Comparison of ENCODE assay signal across 13 cellular contexts in the genomic region with DNA sequence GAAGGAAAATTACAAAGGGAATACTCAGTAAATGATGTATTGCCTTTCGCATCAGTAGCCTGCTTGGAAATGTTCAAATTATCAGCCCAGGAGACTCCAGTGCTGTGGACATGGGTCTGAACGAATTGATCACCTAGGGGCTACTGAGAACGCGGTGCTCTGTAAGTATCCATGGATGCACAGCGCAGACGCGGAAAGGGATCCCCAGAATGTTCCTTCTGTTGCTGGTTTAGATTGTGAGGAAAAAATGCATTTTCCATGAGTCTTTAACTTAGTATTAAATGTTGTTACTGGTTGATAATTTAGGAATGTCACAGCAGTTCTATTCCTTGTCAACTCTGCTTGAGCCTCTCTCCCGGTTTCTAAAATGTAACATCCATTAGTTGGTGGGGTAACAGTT.
DNase-seq lines count a peak whose midpoint lies in the region; ATAC-seq, FAIRE-seq and TF ChIP-seq lines count a peak whose summit lies in the region.
"Had no signal": no experiment of that assay in that cellular context is flagged by ENCODE, and none has a peak within 500 bp of the region (broad histone marks: within the 10 kb centered on the region; RNA-seq: fewer than 3 reads in every experiment).

No MANE protein-coding gene starts in this region.

- H3K4me3 ChIP-seq in pancreas, result no peak overlapping the region
- H3K4me3 ChIP-seq: A549 had no signal

- H3K27me3 ChIP-seq in pancreas, result peaks cover 0 to 8% (median 0%) of the 10 kb centered on the region in 4 donors

- intact Hi-C loops in pancreas (cut with DNase I), result no loop called here

- peaks cover 4% of the 10 kb centered on the region for H3K9me3 Mint-ChIP-seq in glutamatergic neuron (ENCODE audit: unreplicated experiment)
- no peaks in the 10 kb centered on the region for H3K9me3 Mint-ChIP-seq in activated naive CD4-positive, alpha-beta T cell treated with anti-CD3 and anti-CD28 coated beads, Interleukin-2, amount 50 U/mL, for 72 hours
- H3K9me3 Mint-ChIP-seq: CD4-positive, CD25-positive, alpha-beta regulatory T cell had no signal

- H3K4me1 Mint-ChIP-seq in glutamatergic neuron (ENCODE audit: low read depth, unreplicated experiment), result peaks cover 40% of the 10 kb centered on the region
- H3K4me1 Mint-ChIP-seq: CD4-positive, CD25-positive, alpha-beta regulatory T cell had no signal

- no peaks in the 10 kb centered on the region for H3K4me1 ChIP-seq in pancreas
- H3K4me1 ChIP-seq: A549 had no signal

- peaks cover 2% of the 10 kb centered on the region for H3K36me3 Mint-ChIP-seq in glutamatergic neuron (ENCODE audit: unreplicated experiment)
- H3K36me3 Mint-ChIP-seq in activated naive CD4-positive, alpha-beta T cell treated with anti-CD3 and anti-CD28 coated beads, Interleukin-2, amount 50 U/mL, for 72 hours, result no peaks in the 10 kb centered on the region
- H3K36me3 Mint-ChIP-seq: CD4-positive, CD25-positive, alpha-beta regulatory T cell had no signal

- ATAC-seq in activated naive CD4-positive, alpha-beta T cell treated with anti-CD3 and anti-CD28 coated beads, Interleukin-2, amount 50 U/mL, for 72 hours, result no peak
- no peak for ATAC-seq in pancreas
- ATAC-seq: HepG2 had no signal

- no peaks in the 10 kb centered on the region for H3K9me3 ChIP-seq in pancreas
- H3K9me3 ChIP-seq: A549 had no signal

- 75 to 78% methylated on average over 8 of the region's 8 CpGs for WGBS in pancreas, 2 donors

- H3K36me3 ChIP-seq in pancreas, result no peaks in the 10 kb centered on the region

- peaks cover 2% of the 10 kb centered on the region for H3K27me3 Mint-ChIP-seq in glutamatergic neuron (ENCODE audit: unreplicated experiment)

- no peak for TF ChIP-seq CTCF in glutamatergic neuron (IDR thresholded peaks at IDR 0.05; ENCODE audit: partially characterized antibody, unreplicated experiment)
- TF ChIP-seq CTCF in pancreas (IDR thresholded peaks at IDR 0.05), result no peak

- DNase-seq in caudate nucleus (lab: John Stamatoyannopoulos, UW), result peak in 10 of 61 donors; percentile 16 to 64 (median 45)
- DNase-seq in glutamatergic neuron, result no peak
- DNase-seq in activated naive CD4-positive, alpha-beta T cell treated with anti-CD3 and anti-CD28 coated beads, Interleukin-2, amount 50 U/mL, for 72 hours (ENCODE audit: low spot score in 2 of 2), result no peak
- DNase-seq in activated CD4-positive, alpha-beta T cell treated with anti-CD3 and anti-CD28 coated beads, Interleukin-2, amount 50 U/mL, for 4 hours, result no peak
- DNase-seq in pancreas, result no peak
- DNase-seq: CD4-positive, CD25-positive, alpha-beta regulatory T cell; HCEC 1CT; HFFc6 had no signal

- H3K27ac Mint-ChIP-seq in glutamatergic neuron (ENCODE audit: unreplicated experiment), result peak overlapping the region; percentile 94
- H3K27ac Mint-ChIP-seq in activated naive CD4-positive, alpha-beta T cell treated with anti-CD3 and anti-CD28 coated beads, Interleukin-2, amount 50 U/mL, for 72 hours, result no peak overlapping the region
- H3K27ac Mint-ChIP-seq: CD4-positive, CD25-positive, alpha-beta regulatory T cell; HFFc6 had no signal

- H3K27ac ChIP-seq in angular gyrus (ENCODE audit: low read depth, low read length) (peak overlapping the region; percentile 31), caudate nucleus (ENCODE audit: low read depth, low read length) (peak overlapping the region; percentile 48), temporal lobe (ENCODE audit: low read depth, low read length) (peak overlapping the region; percentile 33), pancreas (no peak overlapping the region)
- H3K27ac ChIP-seq: A549 had no signal

- FAIRE-seq in pancreas (lab: Jason Lieb, UNC), result no peak
- FAIRE-seq: A549, HepG2, HTR-8/SVneo had no signal

- peak overlapping the region; percentile 68 for H3K4me3 Mint-ChIP-seq in glutamatergic neuron (ENCODE audit: unreplicated experiment)
- H3K4me3 Mint-ChIP-seq: CD4-positive, CD25-positive, alpha-beta regulatory T cell; HFFc6 had no signal

Comparison
In these comparisons a context has a peak if more than half of its experiments do, and no peak if none do; other contexts are left out.
1. H3K27ac ChIP-seq: peak in angular gyrus (single experiment), caudate nucleus (single experiment) and temporal lobe (single experiment); none in pancreas (0 of 4).